1 cellular context compared by ENCODE assay signal in the genomic region with DNA sequence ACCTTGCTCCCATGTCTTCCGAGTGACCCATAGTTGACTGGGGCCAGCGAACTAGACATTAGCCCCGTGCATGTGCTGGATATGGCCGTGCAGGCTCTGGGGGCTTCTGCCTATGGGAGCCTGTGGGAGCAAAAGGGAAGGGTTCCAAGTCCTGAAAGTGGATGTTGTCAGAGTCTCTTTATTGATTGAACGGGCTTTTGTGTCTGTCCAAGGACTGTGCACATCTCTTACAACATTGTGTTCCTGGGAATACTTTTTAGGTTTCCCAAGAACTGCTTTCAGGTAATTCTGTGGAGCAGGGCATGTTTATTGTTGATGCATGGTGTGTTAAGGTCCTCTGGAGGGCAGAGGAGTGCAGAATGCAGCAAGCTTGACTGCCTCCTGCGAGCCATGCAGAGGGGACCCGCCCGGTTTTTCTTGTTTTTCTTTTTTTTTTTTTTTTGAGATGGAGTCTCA.
TF ChIP-seq lines count a peak whose summit lies in the region.

No MANE protein-coding gene starts in this region.

TF ChIP-seq in GM23338, 12 proteins besides CTCF, POLR2A, EP300 and RAD21 (continued from another document):
- TF ChIP-seq, protein P1, sequence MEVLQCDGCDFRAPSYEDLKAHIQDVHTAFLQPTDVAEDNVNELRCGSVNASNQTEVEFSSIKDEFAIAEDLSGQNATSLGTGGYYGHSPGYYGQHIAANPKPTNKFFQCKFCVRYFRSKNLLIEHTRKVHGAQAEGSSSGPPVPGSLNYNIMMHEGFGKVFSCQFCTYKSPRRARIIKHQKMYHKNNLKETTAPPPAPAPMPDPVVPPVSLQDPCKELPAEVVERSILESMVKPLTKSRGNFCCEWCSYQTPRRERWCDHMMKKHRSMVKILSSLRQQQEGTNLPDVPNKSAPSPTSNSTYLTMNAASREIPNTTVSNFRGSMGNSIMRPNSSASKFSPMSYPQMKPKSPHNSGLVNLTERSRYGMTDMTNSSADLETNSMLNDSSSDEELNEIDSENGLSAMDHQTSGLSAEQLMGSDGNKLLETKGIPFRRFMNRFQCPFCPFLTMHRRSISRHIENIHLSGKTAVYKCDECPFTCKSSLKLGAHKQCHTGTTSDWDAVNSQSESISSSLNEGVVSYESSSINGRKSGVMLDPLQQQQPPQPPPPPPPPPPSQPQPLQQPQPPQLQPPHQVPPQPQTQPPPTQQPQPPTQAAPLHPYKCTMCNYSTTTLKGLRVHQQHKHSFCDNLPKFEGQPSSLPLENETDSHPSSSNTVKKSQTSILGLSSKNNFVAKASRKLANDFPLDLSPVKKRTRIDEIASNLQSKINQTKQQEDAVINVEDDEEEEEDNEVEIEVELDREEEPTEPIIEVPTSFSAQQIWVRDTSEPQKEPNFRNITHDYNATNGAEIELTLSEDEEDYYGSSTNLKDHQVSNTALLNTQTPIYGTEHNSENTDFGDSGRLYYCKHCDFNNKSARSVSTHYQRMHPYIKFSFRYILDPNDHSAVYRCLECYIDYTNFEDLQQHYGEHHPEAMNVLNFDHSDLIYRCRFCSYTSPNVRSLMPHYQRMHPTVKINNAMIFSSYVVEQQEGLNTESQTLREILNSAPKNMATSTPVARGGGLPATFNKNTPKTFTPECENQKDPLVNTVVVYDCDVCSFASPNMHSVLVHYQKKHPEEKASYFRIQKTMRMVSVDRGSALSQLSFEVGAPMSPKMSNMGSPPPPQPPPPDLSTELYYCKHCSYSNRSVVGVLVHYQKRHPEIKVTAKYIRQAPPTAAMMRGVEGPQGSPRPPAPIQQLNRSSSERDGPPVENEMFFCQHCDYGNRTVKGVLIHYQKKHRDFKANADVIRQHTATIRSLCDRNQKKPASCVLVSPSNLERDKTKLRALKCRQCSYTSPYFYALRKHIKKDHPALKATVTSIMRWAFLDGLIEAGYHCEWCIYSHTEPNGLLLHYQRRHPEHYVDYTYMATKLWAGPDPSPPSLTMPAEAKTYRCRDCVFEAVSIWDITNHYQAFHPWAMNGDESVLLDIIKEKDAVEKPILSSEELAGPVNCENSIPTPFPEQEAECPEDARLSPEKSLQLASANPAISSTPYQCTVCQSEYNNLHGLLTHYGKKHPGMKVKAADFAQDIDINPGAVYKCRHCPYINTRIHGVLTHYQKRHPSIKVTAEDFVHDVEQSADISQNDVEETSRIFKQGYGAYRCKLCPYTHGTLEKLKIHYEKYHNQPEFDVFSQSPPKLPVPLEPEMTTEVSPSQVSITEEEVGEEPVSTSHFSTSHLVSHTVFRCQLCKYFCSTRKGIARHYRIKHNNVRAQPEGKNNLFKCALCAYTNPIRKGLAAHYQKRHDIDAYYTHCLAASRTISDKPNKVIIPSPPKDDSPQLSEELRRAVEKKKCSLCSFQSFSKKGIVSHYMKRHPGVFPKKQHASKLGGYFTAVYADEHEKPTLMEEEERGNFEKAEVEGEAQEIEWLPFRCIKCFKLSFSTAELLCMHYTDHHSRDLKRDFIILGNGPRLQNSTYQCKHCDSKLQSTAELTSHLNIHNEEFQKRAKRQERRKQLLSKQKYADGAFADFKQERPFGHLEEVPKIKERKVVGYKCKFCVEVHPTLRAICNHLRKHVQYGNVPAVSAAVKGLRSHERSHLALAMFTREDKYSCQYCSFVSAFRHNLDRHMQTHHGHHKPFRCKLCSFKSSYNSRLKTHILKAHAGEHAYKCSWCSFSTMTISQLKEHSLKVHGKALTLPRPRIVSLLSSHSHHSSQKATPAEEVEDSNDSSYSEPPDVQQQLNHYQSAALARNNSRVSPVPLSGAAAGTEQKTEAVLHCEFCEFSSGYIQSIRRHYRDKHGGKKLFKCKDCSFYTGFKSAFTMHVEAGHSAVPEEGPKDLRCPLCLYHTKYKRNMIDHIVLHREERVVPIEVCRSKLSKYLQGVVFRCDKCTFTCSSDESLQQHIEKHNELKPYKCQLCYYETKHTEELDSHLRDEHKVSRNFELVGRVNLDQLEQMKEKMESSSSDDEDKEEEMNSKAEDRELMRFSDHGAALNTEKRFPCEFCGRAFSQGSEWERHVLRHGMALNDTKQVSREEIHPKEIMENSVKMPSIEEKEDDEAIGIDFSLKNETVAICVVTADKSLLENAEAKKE (CRISPR knock-in tag; IDR thresholded peaks at IDR 0.05) = no peak
- TF ChIP-seq, protein P2, sequence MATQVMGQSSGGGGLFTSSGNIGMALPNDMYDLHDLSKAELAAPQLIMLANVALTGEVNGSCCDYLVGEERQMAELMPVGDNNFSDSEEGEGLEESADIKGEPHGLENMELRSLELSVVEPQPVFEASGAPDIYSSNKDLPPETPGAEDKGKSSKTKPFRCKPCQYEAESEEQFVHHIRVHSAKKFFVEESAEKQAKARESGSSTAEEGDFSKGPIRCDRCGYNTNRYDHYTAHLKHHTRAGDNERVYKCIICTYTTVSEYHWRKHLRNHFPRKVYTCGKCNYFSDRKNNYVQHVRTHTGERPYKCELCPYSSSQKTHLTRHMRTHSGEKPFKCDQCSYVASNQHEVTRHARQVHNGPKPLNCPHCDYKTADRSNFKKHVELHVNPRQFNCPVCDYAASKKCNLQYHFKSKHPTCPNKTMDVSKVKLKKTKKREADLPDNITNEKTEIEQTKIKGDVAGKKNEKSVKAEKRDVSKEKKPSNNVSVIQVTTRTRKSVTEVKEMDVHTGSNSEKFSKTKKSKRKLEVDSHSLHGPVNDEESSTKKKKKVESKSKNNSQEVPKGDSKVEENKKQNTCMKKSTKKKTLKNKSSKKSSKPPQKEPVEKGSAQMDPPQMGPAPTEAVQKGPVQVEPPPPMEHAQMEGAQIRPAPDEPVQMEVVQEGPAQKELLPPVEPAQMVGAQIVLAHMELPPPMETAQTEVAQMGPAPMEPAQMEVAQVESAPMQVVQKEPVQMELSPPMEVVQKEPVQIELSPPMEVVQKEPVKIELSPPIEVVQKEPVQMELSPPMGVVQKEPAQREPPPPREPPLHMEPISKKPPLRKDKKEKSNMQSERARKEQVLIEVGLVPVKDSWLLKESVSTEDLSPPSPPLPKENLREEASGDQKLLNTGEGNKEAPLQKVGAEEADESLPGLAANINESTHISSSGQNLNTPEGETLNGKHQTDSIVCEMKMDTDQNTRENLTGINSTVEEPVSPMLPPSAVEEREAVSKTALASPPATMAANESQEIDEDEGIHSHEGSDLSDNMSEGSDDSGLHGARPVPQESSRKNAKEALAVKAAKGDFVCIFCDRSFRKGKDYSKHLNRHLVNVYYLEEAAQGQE (IDR thresholded peaks at IDR 0.05; ENCODE audit: unreplicated experiment) = no peak
- TF ChIP-seq EZH2 (IDR thresholded peaks at IDR 0.05; ENCODE audit: low read depth, unreplicated experiment) (no peak), CREB1 (CRISPR knock-in tag; IDR thresholded peaks at IDR 0.05; ENCODE audit: low read depth) (no peak), ZNF331 (CRISPR knock-in tag; IDR thresholded peaks at IDR 0.05; ENCODE audit: low read depth) (no peak), JUNB (IDR thresholded peaks at IDR 0.05; ENCODE audit: unreplicated experiment) (no peak), ZNF114 (CRISPR knock-in tag; IDR thresholded peaks at IDR 0.05) (no peak), POLR2AphosphoS5 (IDR thresholded peaks at IDR 0.05; ENCODE audit: low read depth) (no peak), STAT1 (IDR thresholded peaks at IDR 0.05; ENCODE audit: unreplicated experiment) (no peak)
